Comparison of ENCODE assay signal across 9 cellular contexts in the genomic region with DNA sequence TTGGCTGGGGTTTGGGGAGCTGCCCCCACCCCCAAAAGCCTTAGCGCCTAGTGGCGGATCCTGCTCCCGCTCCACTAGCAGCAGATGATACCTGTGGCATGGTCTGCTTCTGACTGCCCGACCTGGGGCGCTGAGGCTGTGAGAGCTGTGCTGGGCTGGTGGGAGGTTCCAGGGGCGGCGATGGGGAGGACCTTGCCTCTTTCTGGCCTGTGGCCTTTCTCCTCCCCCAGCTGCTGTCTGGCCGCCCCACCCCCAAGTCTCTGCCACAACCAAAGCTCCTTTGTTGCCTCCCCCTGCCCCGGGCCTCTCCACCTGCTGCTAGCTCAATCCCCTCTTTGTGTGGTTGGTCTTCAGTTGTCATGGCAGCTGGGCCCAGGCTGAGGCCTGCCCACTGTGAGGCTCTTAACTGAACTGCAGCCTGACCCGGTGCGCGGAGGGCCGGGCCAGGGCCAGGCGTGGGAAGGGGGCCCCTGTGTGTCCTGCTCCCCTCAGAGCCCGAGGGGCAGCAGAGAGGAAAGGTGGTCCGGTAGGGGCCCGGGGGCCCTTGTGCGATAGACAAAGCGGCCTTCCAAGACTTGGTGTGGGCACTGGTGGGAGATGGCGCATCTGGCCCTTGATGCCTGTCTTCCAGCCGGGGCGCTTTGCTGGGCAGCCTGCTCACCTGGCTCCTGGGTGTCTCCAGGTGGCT. TPM values are rescaled to one million over a fixed set of nuclear protein-coding genes. Genes with fewer than 3 reads are reported as not detected.
DNase-seq lines count a peak whose midpoint lies in the region; ATAC-seq, FAIRE-seq and TF ChIP-seq lines count a peak whose summit lies in the region.
"Had no signal": no experiment of that assay in that cellular context is flagged by ENCODE, and none has a peak within 500 bp of the region (broad histone marks: within the 10 kb centered on the region; RNA-seq: fewer than 3 reads in every experiment).

No MANE protein-coding gene starts in this region.

- peak; percentile 93 to 97 for TF ChIP-seq POLR2A in HepG2 (IDR thresholded peaks at IDR 0.05; ENCODE audit: insufficient read depth in 1 of 2, low read depth in 2 of 2, low read length in 2 of 2)

- peak overlapping the region; percentile 22 to 65 (median 40); a peak in 5 of 6 replicates for H3K4me3 ChIP-seq in HepG2 (replicated peaks in 1 of 3; ENCODE audit: insufficient read depth in 1 of 3, low read depth in 2 of 3, low read length in 3 of 3)

- no peak for ATAC-seq in activated B cell treated with CpG ODN at 0.5 μM for 24 hours (ENCODE audit: low read depth)
- ATAC-seq in HepG2, result peak; percentile 81
- ATAC-seq in HG03354 (IDR thresholded peaks at IDR 0.05; ENCODE audit: poor library complexity, severe bottlenecking, unreplicated experiment), result no peak

- peaks cover 85% of the 10 kb centered on the region for H3K4me1 ChIP-seq in HepG2 (ENCODE audit: insufficient read depth, low read length)

- BruUV-seq in HepG2 (replicated peaks; lab: Mats Ljungman, UMichigan), result no TSS peak

- H3K27ac Mint-ChIP-seq in activated B cell treated with CpG ODN at 0.5 μM for 24 hours, result no peak overlapping the region

- peak; percentile 66 for DNase-seq in NCI-H1092 (lab: John Stamatoyannopoulos, UW)
- DNase-seq in activated B cell treated with CpG ODN at 0.5 μM for 24 hours, result peak; percentile 12
- DNase-seq in HepG2 (ENCODE audit: low spot score), result peak; percentile 98
- no peak for DNase-seq in cortex of kidney (lab: John Stamatoyannopoulos, UW)
- no peak for DNase-seq in activated CD4-positive, alpha-beta T cell treated with anti-CD3 and anti-CD28 coated beads for 1 hour
- DNase-seq in stimulated activated CD8-positive, alpha-beta memory T cell treated with anti-CD3 and anti-CD28 coated beads, Interleukin-4, amount 100 ng/mL, for 48 hours, result no peak

- no peaks in the 10 kb centered on the region for H3K9me3 ChIP-seq in HepG2 (ENCODE audit: low read length)

- H3K4me2 ChIP-seq in HepG2 (ENCODE audit: low read depth, low read length), result peak overlapping the region; percentile 88
- H3K4me2 ChIP-seq: KMS-11 had no signal

- intact Hi-C loops in activated B cell treated with CpG ODN at 0.5 μM for 24 hours (cut with micrococcal nuclease), result no loop called here
- intact Hi-C loops in HepG2 (cut with micrococcal nuclease; ENCODE audit: unreplicated experiment), result loop anchor here (1.0 kb wide), 1 partner anchor 29 kb away; no protein-coding TSS in a partner anchor

- peak overlapping the region; percentile 84 for H3K9ac ChIP-seq in HepG2 (ENCODE audit: insufficient read depth, low read depth, low read length)
- H3K9ac ChIP-seq: KMS-11 had no signal

- H3K9me3 Mint-ChIP-seq in activated B cell treated with CpG ODN at 0.5 μM for 24 hours, result no peaks in the 10 kb centered on the region

- H3K27me3 Mint-ChIP-seq in activated B cell treated with CpG ODN at 0.5 μM for 24 hours, result no peaks in the 10 kb centered on the region

- peak; percentile 84 to 86 for TF ChIP-seq EP300 in HepG2 (IDR thresholded peaks at IDR 0.05; ENCODE audit: low read depth in 2 of 2, low read length in 2 of 2)
- no peak; the same call in 1 of the 2 replicates for TF ChIP-seq EP300 in HepG2 (CRISPR knock-in tag; IDR thresholded peaks at IDR 0.05; ENCODE audit: borderline replicate concordance)

- peaks cover 37% of the 10 kb centered on the region for H3K4me1 Mint-ChIP-seq in activated B cell treated with CpG ODN at 0.5 μM for 24 hours

- no peaks in the 10 kb centered on the region for H3K36me3 Mint-ChIP-seq in activated B cell treated with CpG ODN at 0.5 μM for 24 hours (ENCODE audit: low read depth)

- H3K27ac ChIP-seq in 22Rv1 (peak overlapping the region; percentile 41), HepG2 (ENCODE audit: extremely low read length, insufficient read depth, low read length) (peak overlapping the region; percentile 94)
- H3K27ac ChIP-seq: KMS-11 had no signal

- in situ Hi-C loops in HepG2 (cut with HindIII; ENCODE audit: extremely low pct_ligation_motif_present, low pct_unique_long_range_greater_than_20kb), result no loop called here

- H2AFZ ChIP-seq in HepG2 (ENCODE audit: low read length), result no peak overlapping the region

- peaks cover 47% of the 10 kb centered on the region for H3K79me2 ChIP-seq in HepG2 (ENCODE audit: insufficient read depth, low read length)

- no peaks in the 10 kb centered on the region for H3K27me3 ChIP-seq in HepG2 (ENCODE audit: control insufficient read depth in 1 of 2, insufficient read depth in 2 of 2, low read length in 2 of 2)

- no peaks in the 10 kb centered on the region for H3K36me3 ChIP-seq in HepG2 (replicated peaks in 1 of 2; ENCODE audit: control insufficient read depth in 1 of 2, insufficient read depth in 2 of 2, low read length in 2 of 2)

- CTCF ChIA-PET in activated B cell treated with CpG ODN at 0.5 μM for 24 hours (lab: Charles Lee) (no interaction called here), HepG2 (lab: Yijun Ruan, JAX; ENCODE audit: low intra/inter-chr PET ratio, low total read pairs) (no interaction called here)

- H3K4me3 Mint-ChIP-seq in activated B cell treated with CpG ODN at 0.5 μM for 24 hours, result no peak overlapping the region

- POLR2A ChIA-PET in activated B cell treated with CpG ODN at 0.5 μM for 24 hours (lab: Charles Lee), result interaction anchor here (1.1 to 3.5 kb wide), 3 partner anchors 16 to 23 kb away, joined by 3 to 16 read pairs (median 3); a partner anchor contains a TSS
- POLR2A ChIA-PET in HepG2 (lab: Yijun Ruan, JAX), result interaction anchor here (0.8 to 8.7 kb wide), 13 partner anchors 9 to 61 kb away, joined by 3 to 181 read pairs (median 7); partner anchors contain the start of genes ACTR3C, LRRC61, RARRES2 and REPIN1

- no peak for TF ChIP-seq CTCF in 22Rv1 (IDR thresholded peaks at IDR 0.05)
- TF ChIP-seq CTCF in activated B cell treated with CpG ODN at 0.5 μM for 24 hours (IDR thresholded peaks at IDR 0.05), result no peak
- peak; percentile 37; the same call in 1 of the 2 replicates for TF ChIP-seq CTCF in HepG2 (CRISPR knock-in tag; IDR thresholded peaks at IDR 0.05)

- WGBS in HepG2 (ENCODE audit: low lambda C conversion rate), result 28% methylated on average over 11 of the region's 22 CpGs

- peaks cover 3% of the 10 kb centered on the region; the same call in 1 of the 2 replicates for H4K20me1 ChIP-seq in HepG2 (ENCODE audit: insufficient read depth, low read length)

- FAIRE-seq in HepG2 (lab: Jason Lieb, UNC), result peak; percentile 98

- 0 out of 2 replicates have a peak, but pooled peaks have one; percentile 53 for TF ChIP-seq RAD21 in HepG2 (CRISPR knock-in tag; IDR thresholded peaks at IDR 0.05)

RNA-seq across cellular contexts. Expression of gene ZNF775, which starts 4.7 kb away (rescaled TPM):
- total RNA-seq in activated B cell treated with CpG ODN at 0.5 μM for 24 hours (8.0 and 8.8 TPM in 2 replicates), HepG2 (2016; rRNA removed; fragmentation: Illumina TruSeq; extraction: Trizol) (3.1 and 4.5 TPM in 2 replicates)
- total RNA-seq in HepG2 (2016; cell fraction: cytosol; rRNA removed; fragmentation: Illumina TruSeq; extraction: Trizol; ENCODE audit: low read depth), result 0.71 TPM in 2 replicates
- 3.6 and 3.8 TPM in 2 replicates for total RNA-seq in HepG2 (2016; cell fraction: insoluble cytoplasmic fraction; rRNA removed; fragmentation: Illumina TruSeq; extraction: Trizol)
- 1.9 and 2.5 TPM in 2 replicates for total RNA-seq in HepG2 (2016; cell fraction: membrane; rRNA removed; fragmentation: Illumina TruSeq; extraction: Trizol)
- 1.8 and 3.2 TPM in 2 replicates for total RNA-seq in HepG2 (2016; cell fraction: nucleus; rRNA removed; fragmentation: Illumina TruSeq; extraction: Trizol)
- 3.2 and 3.8 TPM in 2 replicates for polyA plus RNA-seq in HepG2 (2011; rRNA removed)
- polyA plus RNA-seq in HepG2 (2011; cell fraction: cytosol; rRNA removed), result 2.6 and 4.5 TPM in 2 replicates
- polyA plus RNA-seq in HepG2 (2011; cell fraction: nucleus; rRNA removed), result 5.8 and 5.9 TPM in 2 replicates
- 2.1 and 3.1 TPM in 2 replicates for polyA plus RNA-seq in HepG2 (2012)
- 0.67 and 0.68 TPM in 2 replicates for polyA plus RNA-seq in HepG2 (2016; cell fraction: cytosol; fragmentation: Illumina TruSeq; extraction: Trizol; ENCODE audit: low read depth)
- polyA plus RNA-seq in HepG2 (2016; cell fraction: insoluble cytoplasmic fraction; fragmentation: Illumina TruSeq; extraction: Trizol; ENCODE audit: low read depth), result 3.7 and 4.2 TPM in 2 replicates
- 1.2 and 1.8 TPM in 2 replicates for polyA plus RNA-seq in HepG2 (2016; cell fraction: membrane; fragmentation: Illumina TruSeq; extraction: Trizol; ENCODE audit: low read depth)
- polyA plus RNA-seq in HepG2 (2016; cell fraction: nucleus; fragmentation: Illumina TruSeq; extraction: Trizol; ENCODE audit: insufficient read depth, low read depth), result 5.2 and 9.1 TPM in 2 replicates
- polyA minus RNA-seq in HepG2 (2011; rRNA and poly(A)+ RNA removed; ENCODE audit: low replicate concordance), result 0.37 and 3.7 TPM in 2 replicates
- polyA minus RNA-seq in HepG2 (2011; cell fraction: cytosol; rRNA and poly(A)+ RNA removed), result 2.5 and 3.9 TPM in 2 replicates
- 1.8 and 2.4 TPM in 2 replicates for polyA minus RNA-seq in HepG2 (2011; cell fraction: nucleus; rRNA and poly(A)+ RNA removed)

RNA-seq across cellular contexts. Expression of gene REPIN1, which starts 15.2 kb away (rescaled TPM):
- total RNA-seq in activated B cell treated with CpG ODN at 0.5 μM for 24 hours (106 and 116 TPM in 2 replicates), HepG2 (2016; rRNA removed; fragmentation: Illumina TruSeq; extraction: Trizol) (86.4 and 108 TPM in 2 replicates)
- total RNA-seq in HepG2 (2016; cell fraction: cytosol; rRNA removed; fragmentation: Illumina TruSeq; extraction: Trizol; ENCODE audit: low read depth), result 34.3 and 36.1 TPM in 2 replicates
- 77.5 and 106 TPM in 2 replicates for total RNA-seq in HepG2 (2016; cell fraction: insoluble cytoplasmic fraction; rRNA removed; fragmentation: Illumina TruSeq; extraction: Trizol)
- total RNA-seq in HepG2 (2016; cell fraction: membrane; rRNA removed; fragmentation: Illumina TruSeq; extraction: Trizol), result 112 and 119 TPM in 2 replicates
- 81.1 and 91.5 TPM in 2 replicates for total RNA-seq in HepG2 (2016; cell fraction: nucleus; rRNA removed; fragmentation: Illumina TruSeq; extraction: Trizol)
- polyA plus RNA-seq in HepG2 (2011; rRNA removed), result 69.9 and 87.9 TPM in 2 replicates
- 58.9 and 82.1 TPM in 2 replicates for polyA plus RNA-seq in HepG2 (2011; cell fraction: cytosol; rRNA removed)
- 189 and 195 TPM in 2 replicates for polyA plus RNA-seq in HepG2 (2011; cell fraction: nucleus; rRNA removed)
- 52.5 and 64.7 TPM in 2 replicates for polyA plus RNA-seq in HepG2 (2012)
- 22.0 and 24.7 TPM in 2 replicates for polyA plus RNA-seq in HepG2 (2016; cell fraction: cytosol; fragmentation: Illumina TruSeq; extraction: Trizol; ENCODE audit: low read depth)
- polyA plus RNA-seq in HepG2 (2016; cell fraction: insoluble cytoplasmic fraction; fragmentation: Illumina TruSeq; extraction: Trizol; ENCODE audit: low read depth), result 82.2 and 105 TPM in 2 replicates
- polyA plus RNA-seq in HepG2 (2016; cell fraction: membrane; fragmentation: Illumina TruSeq; extraction: Trizol; ENCODE audit: low read depth), result 77.8 and 77.9 TPM in 2 replicates
- polyA plus RNA-seq in HepG2 (2016; cell fraction: nucleus; fragmentation: Illumina TruSeq; extraction: Trizol; ENCODE audit: insufficient read depth, low read depth), result 138 and 155 TPM in 2 replicates
- 81.7 and 98.0 TPM in 2 replicates for polyA minus RNA-seq in HepG2 (2011; rRNA and poly(A)+ RNA removed; ENCODE audit: low replicate concordance)
- 35.3 and 35.6 TPM in 2 replicates for polyA minus RNA-seq in HepG2 (2011; cell fraction: cytosol; rRNA and poly(A)+ RNA removed)
- 50.5 and 54.6 TPM in 2 replicates for polyA minus RNA-seq in HepG2 (2011; cell fraction: nucleus; rRNA and poly(A)+ RNA removed)

RNA-seq across cellular contexts. Expression of gene RARRES2, which starts 42.4 kb away (rescaled TPM):
- total RNA-seq in activated B cell treated with CpG ODN at 0.5 μM for 24 hours, result not detected in 2 replicates
- total RNA-seq in HepG2 (2016; rRNA removed; fragmentation: Illumina TruSeq; extraction: Trizol), result 94.6 and 172 TPM in 2 replicates
- 63.6 and 75.7 TPM in 2 replicates for total RNA-seq in HepG2 (2016; cell fraction: cytosol; rRNA removed; fragmentation: Illumina TruSeq; extraction: Trizol; ENCODE audit: low read depth)
- total RNA-seq in HepG2 (2016; cell fraction: insoluble cytoplasmic fraction; rRNA removed; fragmentation: Illumina TruSeq; extraction: Trizol), result 93.3 and 178 TPM in 2 replicates
- total RNA-seq in HepG2 (2016; cell fraction: membrane; rRNA removed; fragmentation: Illumina TruSeq; extraction: Trizol), result 68.9 and 86.6 TPM in 2 replicates
- 126 and 156 TPM in 2 replicates for total RNA-seq in HepG2 (2016; cell fraction: nucleus; rRNA removed; fragmentation: Illumina TruSeq; extraction: Trizol)
- 134 and 157 TPM in 2 replicates for polyA plus RNA-seq in HepG2 (2011; rRNA removed)
- polyA plus RNA-seq in HepG2 (2011; cell fraction: cytosol; rRNA removed), result 197 and 233 TPM in 2 replicates
- 164 and 202 TPM in 2 replicates for polyA plus RNA-seq in HepG2 (2011; cell fraction: nucleus; rRNA removed)
- polyA plus RNA-seq in HepG2 (2012), result 37.9 and 77.4 TPM in 2 replicates
- 96.7 and 115 TPM in 2 replicates for polyA plus RNA-seq in HepG2 (2016; cell fraction: cytosol; fragmentation: Illumina TruSeq; extraction: Trizol; ENCODE audit: low read depth)
- polyA plus RNA-seq in HepG2 (2016; cell fraction: insoluble cytoplasmic fraction; fragmentation: Illumina TruSeq; extraction: Trizol; ENCODE audit: low read depth), result 134 and 138 TPM in 2 replicates
- 82.1 and 99.5 TPM in 2 replicates for polyA plus RNA-seq in HepG2 (2016; cell fraction: membrane; fragmentation: Illumina TruSeq; extraction: Trizol; ENCODE audit: low read depth)
- polyA plus RNA-seq in HepG2 (2016; cell fraction: nucleus; fragmentation: Illumina TruSeq; extraction: Trizol; ENCODE audit: insufficient read depth, low read depth), result 420 and 455 TPM in 2 replicates
- polyA minus RNA-seq in HepG2 (2011; rRNA and poly(A)+ RNA removed; ENCODE audit: low replicate concordance), result 22.1 TPM in 1 of 2 replicates, not detected in the other
- 17.4 and 20.0 TPM in 2 replicates for polyA minus RNA-seq in HepG2 (2011; cell fraction: cytosol; rRNA and poly(A)+ RNA removed)
- polyA minus RNA-seq in HepG2 (2011; cell fraction: nucleus; rRNA and poly(A)+ RNA removed), result 6.1 and 7.3 TPM in 2 replicates

Comparison
In these comparisons a context has a peak if more than half of its experiments do, and no peak if none do; other contexts are left out.
1. DNase-seq: peak in NCI-H1092 (single experiment), activated B cell treated with CpG ODN at 0.5 μM for 24 hours (single experiment) and HepG2 (single experiment); none in cortex of kidney (single experiment), activated CD4-positive, alpha-beta T cell treated with anti-CD3 and anti-CD28 coated beads for 1 hour (single experiment) and stimulated activated CD8-positive, alpha-beta memory T cell treated with anti-CD3 and anti-CD28 coated beads, Interleukin-4, amount 100 ng/mL, for 48 hours (single experiment).
2. RNA of gene RARRES2, which starts 42.4 kb away (total RNA-seq): 63.6 to 178 TPM in HepG2; not detected in activated B cell treated with CpG ODN at 0.5 μM for 24 hours; every median in the first group is over 10 times any median in the second.